ENCODE assay signal across 1 cellular context in genomic region chr1:92118826-92119225, GRCh38.
TF ChIP-seq lines count a peak whose summit lies in the region.

No MANE protein-coding gene starts in this region.

TF ChIP-seq in HCT116, 20 proteins besides CTCF, POLR2A, EP300 and RAD21:
- no peak for TF ChIP-seq CBX3 (IDR thresholded peaks at IDR 0.05; ENCODE audit: low read depth)
- TF ChIP-seq REST (IDR thresholded peaks at IDR 0.05; ENCODE audit: low read depth) = no peak
- no peak for TF ChIP-seq ELF1 (IDR thresholded peaks at IDR 0.05; ENCODE audit: borderline replicate concordance, low read depth)
- no peak for TF ChIP-seq POLR2AphosphoS5 (IDR thresholded peaks at IDR 0.05; ENCODE audit: low read depth, low read length)
- TF ChIP-seq ZBTB33 (IDR thresholded peaks at IDR 0.05; ENCODE audit: extremely low read depth, insufficient replicate concordance, low read length) = no peak
- no peak for TF ChIP-seq EZH2 (IDR thresholded peaks at IDR 0.05)
- TF ChIP-seq EGR1 (IDR thresholded peaks at IDR 0.05; ENCODE audit: low read depth) = no peak
- no peak for TF ChIP-seq ATF3 (IDR thresholded peaks at IDR 0.05)
- no peak for TF ChIP-seq CEBPB (IDR thresholded peaks at IDR 0.05; ENCODE audit: low read depth)
- no peak for TF ChIP-seq YY1 (IDR thresholded peaks at IDR 0.05; ENCODE audit: extremely low read depth, insufficient replicate concordance, low read depth, low read length)
- no peak for TF ChIP-seq SIN3A (IDR thresholded peaks at IDR 0.05; ENCODE audit: low read depth)
- TF ChIP-seq EZH2phosphoT487 (IDR thresholded peaks at IDR 0.05; ENCODE audit: borderline replicate concordance) = no peak
- TF ChIP-seq ZFX (IDR thresholded peaks at IDR 0.05) = no peak
- TF ChIP-seq MAX (IDR thresholded peaks at IDR 0.05) = no peak
- no peak for TF ChIP-seq JUND (IDR thresholded peaks at IDR 0.05)
- TF ChIP-seq FOSL1 (IDR thresholded peaks at IDR 0.05; ENCODE audit: low read depth) = no peak
- TF ChIP-seq SP1 (IDR thresholded peaks at IDR 0.05; ENCODE audit: low read depth) = no peak
- no peak for TF ChIP-seq TCF7L2 (IDR thresholded peaks at IDR 0.05; ENCODE audit: borderline replicate concordance, extremely low read depth, insufficient read depth, insufficient read length)
